In genomic region chrX:103464774-103465117, GRCh38 we compare ENCODE assay signal across 8 cellular contexts. TPM values are rescaled to one million over a fixed set of nuclear protein-coding genes. Genes with fewer than 3 reads are reported as not detected.
DNase-seq lines count a peak whose midpoint lies in the region; ATAC-seq and TF ChIP-seq lines count a peak whose summit lies in the region.

No MANE protein-coding gene starts in this region.

- TF ChIP-seq CTCF in choroid plexus epithelial cell (conservative IDR thresholded peaks at IDR 0.05; ENCODE audit: low read depth, low read length) (peak; percentile 81), lower leg skin (IDR thresholded peaks at IDR 0.05) (no peak)

- H3K36me3 ChIP-seq in ACC112 (ENCODE audit: insufficient read depth, low read length): no peaks in the 10 kb centered on the region

- 3 to 14% methylated on average over 3 of the region's 3 CpGs for WGBS in lower leg skin, 2 donors

- peaks cover 19% of the 10 kb centered on the region for H3K4me1 ChIP-seq in ACC112 (ENCODE audit: control insufficient read depth, insufficient read depth, low read length, unreplicated experiment)

- intact Hi-C loops in lower leg skin (cut with DNase I; ENCODE audit: low total_unique reads): no loop called here

- H3K27ac ChIP-seq in ACC112 (ENCODE audit: low read depth, low read length): no peak overlapping the region

- TF ChIP-seq POLR2A in GM18505 (IDR thresholded peaks at IDR 0.05; ENCODE audit: borderline replicate concordance, extremely low read depth, insufficient read depth, insufficient read length) (no peak), lower leg skin (IDR thresholded peaks at IDR 0.05) (no peak)

- peak overlapping the region; percentile 60 for H2AFZ ChIP-seq in ACC112 (ENCODE audit: low read length, unreplicated experiment)

- DNase-seq in NCI-H2171 treated with DMSO at 0.1 percent for 48 hours (lab: John Stamatoyannopoulos, UW): peak; percentile 61
- peak; percentile 50 for DNase-seq in activated CD4-positive, alpha-beta T cell treated with anti-CD3 and anti-CD28 coated beads for 1 hour
- DNase-seq in choroid plexus epithelial cell (ENCODE audit: low read depth): peak; percentile 85
- DNase-seq in lower leg skin (ENCODE audit: low spot score in 2 of 2): peak; percentile 66 to 91
- peak; percentile 43 to 56 (median 46) for DNase-seq in stimulated activated CD4-positive, alpha-beta T cell treated with anti-CD3 and anti-CD28 coated beads, TNF-alpha, amount 100 ng/mL, for 4 hours (ENCODE audit: low read depth in 3 of 3)

- H3K4me3 ChIP-seq in ACC112 (ENCODE audit: low read depth, low read length) (peak overlapping the region; percentile 65), choroid plexus epithelial cell (ENCODE audit: low read depth, low read length) (peak overlapping the region; percentile 37), lower leg skin (ENCODE audit: low read depth, poor library complexity, severe bottlenecking) (no peak overlapping the region)

- H3K79me2 ChIP-seq in ACC112 (ENCODE audit: control insufficient read depth, insufficient read depth, low read length, unreplicated experiment): no peaks in the 10 kb centered on the region

- ATAC-seq in GM18505 (IDR thresholded peaks at IDR 0.05; ENCODE audit: unreplicated experiment) (peak; percentile 88), HG03045 (IDR thresholded peaks at IDR 0.05; ENCODE audit: unreplicated experiment) (peak; percentile 85)

- H3K27me3 ChIP-seq in ACC112 (ENCODE audit: insufficient read depth, low read length): no peaks in the 10 kb centered on the region

RNA-seq across cellular contexts. Expression of gene RAB40A, which starts 54.5 kb away (rescaled TPM):
- total RNA-seq in lower leg skin: under 1 TPM; 0.13 to 0.84 (median 0.38) TPM
